ENCODE assay signal across 8 cellular contexts in genomic region chr15:78308422-78309021, GRCh38. TPM values are rescaled to one million over a fixed set of nuclear protein-coding genes. Genes with fewer than 3 reads are reported as not detected.
A peak's percentile ranks its signal among the peaks of the same experiment; 100 is the strongest.
DNase-seq lines count a peak whose midpoint lies in the region; ATAC-seq and TF ChIP-seq lines count a peak whose summit lies in the region.

No MANE protein-coding gene starts in this region.

- H3K36me3 ChIP-seq in SU-DHL-6 (ENCODE audit: low read length) (no peaks in the 10 kb centered on the region), smooth muscle cell (ENCODE audit: low read depth) (no peaks in the 10 kb centered on the region)

- H3K9me3 ChIP-seq in SU-DHL-6 (ENCODE audit: insufficient read depth, low read length) = no peaks in the 10 kb centered on the region
- H3K9me3 ChIP-seq in smooth muscle cell (replicated peaks; ENCODE audit: low read depth) = no peaks in the 10 kb centered on the region

- 15% methylated on average over 8 of the region's 8 CpGs for WGBS in smooth muscle cell (ENCODE audit: low lambda C conversion rate)

- H3K9ac ChIP-seq in SU-DHL-6 (ENCODE audit: low read length) (no peak overlapping the region), smooth muscle cell (ENCODE audit: low read depth) (no peak overlapping the region)

- TF ChIP-seq CTCF in SU-DHL-6 (IDR thresholded peaks at IDR 0.05; ENCODE audit: insufficient read depth, low read length, poor library complexity, severe bottlenecking) (peak; percentile 55), astrocyte of the spinal cord (IDR thresholded peaks at IDR 0.05; ENCODE audit: low read depth, low read length) (peak; percentile 97), smooth muscle cell (IDR thresholded peaks at IDR 0.05; ENCODE audit: borderline replicate concordance, insufficient read depth, poor library complexity, severe bottlenecking) (peak; percentile 81)

- H3K4me2 ChIP-seq in SU-DHL-6 (ENCODE audit: low read depth, low read length, poor library complexity, severe bottlenecking) = no peak overlapping the region
- H3K4me2 ChIP-seq in smooth muscle cell = no peak overlapping the region

- peaks cover 9% of the 10 kb centered on the region for H3K4me1 ChIP-seq in smooth muscle cell (ENCODE audit: low read depth)

- no peak overlapping the region for H3K27ac ChIP-seq in SU-DHL-6 (ENCODE audit: low read depth, low read length)
- H3K27ac ChIP-seq in smooth muscle cell (ENCODE audit: low read depth) = no peak overlapping the region

- in situ Hi-C loops in astrocyte of the spinal cord (cut with HindIII; ENCODE audit: low sequenced_read_pairs) = no loop called here

- H2AFZ ChIP-seq in SU-DHL-6 (ENCODE audit: low read depth, low read length, severe bottlenecking) (no peak overlapping the region), smooth muscle cell (ENCODE audit: low read depth) (no peak overlapping the region)

- H3K79me2 ChIP-seq in SU-DHL-6 (ENCODE audit: insufficient read depth, low read length) = no peaks in the 10 kb centered on the region
- H3K79me2 ChIP-seq in smooth muscle cell (ENCODE audit: low read depth) = no peaks in the 10 kb centered on the region

- H3K4me3 ChIP-seq in SU-DHL-6 (ENCODE audit: insufficient read depth, low read length, poor library complexity, severe bottlenecking) (no peak overlapping the region), astrocyte of the spinal cord (ENCODE audit: low read depth, low read length) (no peak overlapping the region), smooth muscle cell (no peak overlapping the region)

- no peaks in the 10 kb centered on the region for H3F3A ChIP-seq in SU-DHL-6 (ENCODE audit: insufficient read depth)
- no peaks in the 10 kb centered on the region for H3F3A ChIP-seq in smooth muscle cell (ENCODE audit: low read depth)

- DNase-seq in NCI-H2081 (lab: John Stamatoyannopoulos, UW) = peak; percentile 75 to 79
- DNase-seq in NCI-H2081 treated with DMSO at 0.1 percent for 48 hours (lab: John Stamatoyannopoulos, UW) = no peak
- DNase-seq in NCI-H1105 (lab: John Stamatoyannopoulos, UW) = peak; percentile 65
- DNase-seq in astrocyte of the spinal cord (ENCODE audit: low read depth, low spot score) = peak; percentile 63
- peak in 49 of 51 donors; percentile 7 to 83 (median 54) for DNase-seq in hypothalamus (lab: John Stamatoyannopoulos, UW)
- DNase-seq in smooth muscle cell (lab: John Stamatoyannopoulos, UW; ENCODE audit: unreplicated experiment) = peak; percentile 17

- H4K20me1 ChIP-seq in SU-DHL-6 (ENCODE audit: low read depth, low read length) (no peaks in the 10 kb centered on the region), smooth muscle cell (ENCODE audit: low read depth) (no peaks in the 10 kb centered on the region)

- no peak for ATAC-seq in HG02870 (IDR thresholded peaks at IDR 0.05; ENCODE audit: unreplicated experiment)

- H3K27me3 ChIP-seq in SU-DHL-6 (ENCODE audit: low read length) (no peaks in the 10 kb centered on the region), smooth muscle cell (ENCODE audit: low read depth) (no peaks in the 10 kb centered on the region)

- H3K9me2 ChIP-seq in SU-DHL-6 (replicated peaks; ENCODE audit: insufficient read depth, low read length) = no peaks in the 10 kb centered on the region

RNA-seq across cellular contexts. Expression of gene SKIC8, which starts 9.1 kb away (rescaled TPM):
- 63.6 and 67.4 TPM in 2 replicates for total RNA-seq in smooth muscle cell
- 64.5 and 72.9 TPM in 2 replicates for polyA plus RNA-seq in smooth muscle cell

RNA-seq across cellular contexts. Expression of gene CRABP1, which starts 31.6 kb away (rescaled TPM):
- 1.2 and 12.9 TPM in 2 replicates for total RNA-seq in smooth muscle cell
- polyA plus RNA-seq in smooth muscle cell = 1.8 and 8.8 TPM in 2 replicates

RNA-seq across cellular contexts. Expression of gene DNAJA4, which starts 44.2 kb away (rescaled TPM):
- total RNA-seq in smooth muscle cell = 2.7 and 3.2 TPM in 2 replicates
- polyA plus RNA-seq in smooth muscle cell = 4.0 and 5.8 TPM in 2 replicates
